21 cellular contexts compared by ENCODE assay signal in genomic region chr6:149615805-149616204, GRCh38.
"Had no signal": no experiment of that assay in that cellular context is flagged by ENCODE, and none has a peak within 500 bp of the region (broad histone marks: within the 10 kb centered on the region; RNA-seq: fewer than 3 reads in every experiment).

No MANE protein-coding gene starts in this region.

- DNase-seq: activated CD4-positive, alpha-beta T cell treated with anti-CD3 and anti-CD28 coated beads for 48 hours; activated CD4-positive, alpha-beta T cell treated with anti-CD3 and anti-CD28 coated beads, Interleukin-2, amount 50 U/mL, for 48 hours; activated CD8-positive, alpha-beta memory T cell treated with anti-CD3 and anti-CD28 coated beads for 24 hours; activated effector memory CD4-positive, alpha-beta T cell treated with anti-CD3 and anti-CD28 coated beads, Interleukin-2, amount 50 U/mL, for 16 hours; activated naive CD4-positive, alpha-beta T cell treated with anti-CD3 and anti-CD28 coated beads, Interleukin-2, amount 10 ng/mL, durations not matched to agents 7 days and 5 days; activated naive CD8-positive, alpha-beta T cell treated with anti-CD3 and anti-CD28 coated beads, Interleukin-2, amount 10 ng/mL, durations not matched to agents 7 days and 5 days; brain microvascular endothelial cell; central memory CD4-positive, alpha-beta T cell; kidney glomerular epithelial cell; mammary epithelial cell; stimulated activated CD4-positive, alpha-beta T cell treated with anti-CD3 and anti-CD28 coated beads, Interleukin-1b, Interleukin-23, amount 100 ng/mL, for 48 hours; stimulated activated CD4-positive, alpha-beta T cell treated with anti-CD3 and anti-CD28 coated beads, Interleukin-4, amount 100 ng/mL, for 4 hours; stimulated activated CD8-positive, alpha-beta memory T cell treated with anti-CD3 and anti-CD28 coated beads, Interleukin-4, amount 100 ng/mL, for 48 hours; stimulated activated naive CD8-positive, alpha-beta T cell treated with anti-CD3 and anti-CD28 coated beads, Interleukin-15, amount 100 ng/mL, for 72 hours; substantia nigra; T-helper 9 cell; uterus; WERI-Rb-1 had no signal

- H3K27me3 ChIP-seq: brain microvascular endothelial cell, uterus had no signal

- ATAC-seq: activated CD4-positive, CD25-positive, alpha-beta regulatory T cell treated with anti-CD3 and anti-CD28 coated beads, Interleukin-2, amount 50 U/mL, for 24 hours; stimulated activated memory B cell treated with anti-CD40 and anti-IgM and Interleukin-4, amounts not matched to agents 10 μg/mL and 1 μg/mL and 100 μg/mL, for 72 hours; stimulated activated naive CD8-positive, alpha-beta T cell treated with anti-CD3 and anti-CD28 coated beads, Interleukin-15, amount 100 ng/mL, for 72 hours had no signal

- H3K36me3 ChIP-seq: brain microvascular endothelial cell, uterus had no signal

- H3K4me1 ChIP-seq: uterus had no signal

- H3K9me3 ChIP-seq: uterus had no signal

- H3K27ac ChIP-seq: brain microvascular endothelial cell, uterus, WERI-Rb-1 had no signal

- H3K4me3 ChIP-seq: smooth muscle cell, uterus had no signal
